31 cellular contexts compared by ENCODE assay signal in the genomic region with DNA sequence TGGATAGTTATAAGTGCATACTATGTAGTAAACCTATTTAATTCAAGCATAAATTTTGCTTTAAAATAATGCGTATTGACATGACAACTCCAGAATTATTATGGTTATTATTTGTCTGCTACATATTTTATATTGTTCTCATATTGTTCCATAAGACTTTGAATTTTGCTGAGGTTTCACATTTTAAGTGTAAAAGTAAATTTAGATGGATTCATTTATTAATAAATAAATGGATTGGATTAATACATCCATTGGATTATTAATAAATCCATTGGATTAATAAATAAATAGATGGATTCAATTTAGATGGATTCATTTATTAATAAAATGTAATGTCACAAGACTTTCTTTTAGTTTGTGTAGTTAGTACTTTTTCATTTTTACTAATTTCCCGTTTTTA.
"Had no signal": no experiment of that assay in that cellular context is flagged by ENCODE, and none has a peak within 500 bp of the region (broad histone marks: within the 10 kb centered on the region; RNA-seq: fewer than 3 reads in every experiment).

No MANE protein-coding gene starts in this region.

- DNase-seq: activated B cell treated with CpG ODN at 0.5 μM for 24 hours; activated CD4-positive, alpha-beta memory T cell treated with anti-CD3 and anti-CD28 coated beads, Interleukin-2, amount 10 ng/mL, durations not matched to agents 7 days and 5 days; activated CD4-positive, alpha-beta T cell treated with anti-CD3 and anti-CD28 coated beads for 4 hours; activated CD4-positive, CD25-positive, alpha-beta regulatory T cell treated with anti-CD3 and anti-CD28 coated beads, Interleukin-2, amount 50 U/mL, for 72 hours; activated CD8-positive, alpha-beta memory T cell treated with anti-CD3 and anti-CD28 coated beads for 24 hours; activated CD8-positive, alpha-beta memory T cell treated with anti-CD3 and anti-CD28 coated beads, Interleukin-2, amount 10 ng/mL, durations not matched to agents 7 days and 5 days; activated CD8-positive, alpha-beta memory T cell treated with anti-CD3 and anti-CD28 coated beads, Interleukin-2, amount 50 U/mL, for 48 hours; activated effector memory CD4-positive, alpha-beta T cell treated with Interleukin-2 at 50 U/mL for 16 hours; activated naive CD4-positive, alpha-beta T cell treated with anti-CD3 and anti-CD28 coated beads, Interleukin-2, amount 10 ng/mL, durations not matched to agents 7 days and 5 days; activated naive CD8-positive, alpha-beta T cell treated with anti-CD3 and anti-CD28 coated beads, Interleukin-2, amount 50 U/mL, for 24 hours; activated T-cell treated with anti-CD3 and anti-CD28 coated beads, Interleukin-2, amount 50 U/mL, for 48 hours; anterior cingulate cortex; caudate nucleus; cerebellar nuclear complex; KG1; NCI-H1092 treated with DMSO at 0.1 percent for 48 hours; NCI-H1417; NCI-H146; NCI-H187; NCI-H2081; NCI-H2171 treated with DMSO at 0.1 percent for 48 hours; NCI-H2227 treated with DMSO at 0.1 percent for 48 hours; NCI-H446; NCI-H510A treated with DMSO at 0.1 percent for 48 hours; NCI-H526 treated with DMSO at 0.1 percent for 48 hours; NCI-H82; SHP77; SK-N-SH had no signal

- H3K9me3 ChIP-seq: SJSA1, SK-N-SH had no signal

- H3K9me2 ChIP-seq: SK-N-SH had no signal

- H3K4me2 ChIP-seq: SK-N-SH had no signal

- FAIRE-seq: bronchial epithelial cell had no signal

- H3K4me3 ChIP-seq: SJSA1 had no signal

- ATAC-seq: activated CD8-positive, alpha-beta memory T cell treated with anti-CD3 and anti-CD28 coated beads, Interleukin-2, amount 10 ng/mL, durations not matched to agents 7 days and 5 days; activated naive CD8-positive, alpha-beta T cell treated with anti-CD3 and anti-CD28 coated beads, Interleukin-2, amount 50 U/mL, for 24 hours; Panc1 had no signal

- H3K9ac ChIP-seq: SK-N-SH had no signal

- H3K27ac ChIP-seq: SJSA1 had no signal

- H3K4me1 ChIP-seq: SJSA1 had no signal

- H3K36me3 ChIP-seq: SJSA1 had no signal

- H3K27me3 ChIP-seq: SJSA1 had no signal
